In genomic region chr15:90230610-90231009, GRCh38 we compare ENCODE assay signal across 12 cellular contexts. TPM values are rescaled to one million over a fixed set of nuclear protein-coding genes. Genes with fewer than 3 reads are reported as not detected.
DNase-seq lines count a peak whose midpoint lies in the region; ATAC-seq and TF ChIP-seq lines count a peak whose summit lies in the region.
"Had no signal": no experiment of that assay in that cellular context is flagged by ENCODE, and none has a peak within 500 bp of the region (broad histone marks: within the 10 kb centered on the region; RNA-seq: fewer than 3 reads in every experiment).

No MANE protein-coding gene starts in this region.

- H3K4me3 ChIP-seq in right lobe of liver (no peak overlapping the region), testis (no peak overlapping the region)
- H3K4me3 ChIP-seq: cardiac muscle cell, tibial artery had no signal

- H3K36me3 Mint-ChIP-seq in activated T-cell treated with anti-CD3 and anti-CD28 coated beads, Interleukin-2, amount 50 U/mL, for 72 hours (ENCODE audit: insufficient read depth in 2 of 2), result peaks cover 10% of the 10 kb centered on the region in 2 donors
- peaks cover 65% of the 10 kb centered on the region for H3K36me3 Mint-ChIP-seq in activated T-helper 17 cell treated with anti-CD3 and anti-CD28 coated beads, Interleukin-2, amount 50 U/mL, for 72 hours (ENCODE audit: low read depth)

- TF ChIP-seq CTCF in right lobe of liver (IDR thresholded peaks at IDR 0.05), result no peak
- TF ChIP-seq CTCF in testis (IDR thresholded peaks at IDR 0.05), result no peak
- no peak for TF ChIP-seq CTCF in GM13976 (IDR thresholded peaks at IDR 0.05; ENCODE audit: borderline replicate concordance, control extremely low read depth, extremely low read depth, insufficient read depth, missing control alignments)

- no peaks in the 10 kb centered on the region for H3K9me3 ChIP-seq in right lobe of liver
- no peaks in the 10 kb centered on the region for H3K9me3 ChIP-seq in testis
- H3K9me3 ChIP-seq: tibial artery had no signal

- H3K27ac ChIP-seq in right lobe of liver, result peak overlapping the region; percentile 65 to 97 (median 90)
- H3K27ac ChIP-seq in testis, result peak overlapping the region; percentile 51 to 79
- H3K27ac ChIP-seq: cardiac muscle cell had no signal

- peak overlapping the region; percentile 97 for H3K27ac Mint-ChIP-seq in activated T-cell treated with anti-CD3 and anti-CD28 coated beads, Interleukin-2, amount 50 U/mL, for 72 hours
- peak overlapping the region; percentile 90 for H3K27ac Mint-ChIP-seq in activated T-helper 17 cell treated with anti-CD3 and anti-CD28 coated beads, Interleukin-2, amount 50 U/mL, for 72 hours
- H3K27ac Mint-ChIP-seq: mesothelial cell of epicardium had no signal

- H3K4me1 Mint-ChIP-seq in activated T-cell treated with anti-CD3 and anti-CD28 coated beads, Interleukin-2, amount 50 U/mL, for 72 hours (ENCODE audit: low read depth), result peaks cover 50% of the 10 kb centered on the region
- peaks cover 14% of the 10 kb centered on the region for H3K4me1 Mint-ChIP-seq in activated T-helper 17 cell treated with anti-CD3 and anti-CD28 coated beads, Interleukin-2, amount 50 U/mL, for 72 hours

- no peak for TF ChIP-seq POLR2A in right lobe of liver (IDR thresholded peaks at IDR 0.05)
- TF ChIP-seq POLR2A in testis (IDR thresholded peaks at IDR 0.05), result no peak

- no peaks in the 10 kb centered on the region for H3K9me3 Mint-ChIP-seq in activated T-cell treated with anti-CD3 and anti-CD28 coated beads, Interleukin-2, amount 50 U/mL, for 72 hours
- no peaks in the 10 kb centered on the region for H3K9me3 Mint-ChIP-seq in activated T-helper 17 cell treated with anti-CD3 and anti-CD28 coated beads, Interleukin-2, amount 50 U/mL, for 72 hours
- H3K9me3 Mint-ChIP-seq: mesothelial cell of epicardium had no signal

- H3K4me3 Mint-ChIP-seq in activated T-cell treated with anti-CD3 and anti-CD28 coated beads, Interleukin-2, amount 50 U/mL, for 72 hours, result peak overlapping the region; percentile 89 to 97
- H3K4me3 Mint-ChIP-seq in activated T-helper 17 cell treated with anti-CD3 and anti-CD28 coated beads, Interleukin-2, amount 50 U/mL, for 72 hours, result peak overlapping the region; percentile 98

- intact Hi-C loops in right lobe of liver (cut with DNase I) (no loop called here), testis (cut with DNase I; ENCODE audit: low total_unique reads) (no loop called here)

- ATAC-seq in activated T-cell treated with anti-CD3 and anti-CD28 coated beads, Interleukin-2, amount 50 U/mL, for 72 hours (replicated peaks in 1 of 2), result no peak
- no peak for ATAC-seq in activated T-helper 17 cell treated with anti-CD3 and anti-CD28 coated beads, Interleukin-2, amount 50 U/mL, for 72 hours (replicated peaks)
- no peak for ATAC-seq in right lobe of liver
- ATAC-seq in GM18870 (IDR thresholded peaks at IDR 0.05; ENCODE audit: unreplicated experiment), result no peak
- ATAC-seq in HG03280 (IDR thresholded peaks at IDR 0.05; ENCODE audit: unreplicated experiment), result no peak

- no peaks in the 10 kb centered on the region for H3K27me3 ChIP-seq in right lobe of liver
- no peaks in the 10 kb centered on the region for H3K27me3 ChIP-seq in testis
- H3K27me3 ChIP-seq: cardiac muscle cell, tibial artery had no signal

- 40% methylated on average over 1 of the region's 8 CpGs for WGBS in right lobe of liver (ENCODE audit: insufficient coverage, low coverage, low lambda C conversion rate, missing lambda C conversion rate)
- WGBS in testis, 2 donors, result 78 to 80% methylated on average over 6 to 8 of the region's 8 CpGs

- DNase-seq in activated T-cell treated with anti-CD3 and anti-CD28 coated beads, Interleukin-2, amount 50 U/mL, for 72 hours, result no peak
- DNase-seq in activated T-cell treated with anti-CD3 and anti-CD28 coated beads for 4 hours, result no peak
- DNase-seq in right lobe of liver, result no peak
- DNase-seq in testis, result no peak
- no peak for DNase-seq in GM13976 (ENCODE audit: low spot score)
- DNase-seq: NCI-H1694 treated with DMSO at 0.1 percent for 48 hours had no signal

- in situ Hi-C loops in GM13976 (cut with MboI; ENCODE audit: low sequenced_read_pairs, unreplicated experiment), result no loop called here

- H3K36me3 ChIP-seq in right lobe of liver (peaks cover 5 to 45% (median 23%) of the 10 kb centered on the region in 4 donors), testis (ENCODE audit: low read depth, missing control alignments) (no peaks in the 10 kb centered on the region)

- no peaks in the 10 kb centered on the region for H3K27me3 Mint-ChIP-seq in activated T-cell treated with anti-CD3 and anti-CD28 coated beads, Interleukin-2, amount 50 U/mL, for 72 hours (ENCODE audit: low read depth)
- H3K27me3 Mint-ChIP-seq in activated T-helper 17 cell treated with anti-CD3 and anti-CD28 coated beads, Interleukin-2, amount 50 U/mL, for 72 hours, result no peaks in the 10 kb centered on the region

- H3K4me1 ChIP-seq in right lobe of liver (peaks cover 0 to 47% (median 18%) of the 10 kb centered on the region in 4 donors), testis (peaks cover 22% of the 10 kb centered on the region)

RNA-seq across cellular contexts. Expression of gene CIB1, which starts 3.1 kb away (rescaled TPM):
- total RNA-seq in activated T-cell treated with anti-CD3 and anti-CD28 coated beads, Interleukin-2, amount 50 U/mL, for 72 hours, result 100 to 1,000 TPM; 135 to 136 TPM
- 100 to 1,000 TPM; 128 to 163 TPM for total RNA-seq in activated T-helper 17 cell treated with anti-CD3 and anti-CD28 coated beads, Interleukin-2, amount 50 U/mL, for 72 hours
- total RNA-seq in right lobe of liver, result 10 to 100 TPM; 43.4 to 83.0 (median 51.0) TPM
- total RNA-seq in testis, result 10 to 100 TPM; 50.8 to 78.0 TPM
- polyA plus RNA-seq in testis (ENCODE audit: insufficient read depth, low read depth, low replicate concordance), result 138 TPM

RNA-seq across cellular contexts. Expression of gene GDPGP1, which starts 3.4 kb away (rescaled TPM):
- 1 to 10 TPM; 5.8 to 7.0 TPM for total RNA-seq in activated T-cell treated with anti-CD3 and anti-CD28 coated beads, Interleukin-2, amount 50 U/mL, for 72 hours
- 1 to 10 TPM; 8.2 to 9.4 TPM for total RNA-seq in activated T-helper 17 cell treated with anti-CD3 and anti-CD28 coated beads, Interleukin-2, amount 50 U/mL, for 72 hours
- 10 to 100 TPM in 2 of 6 experiments, 1 to 10 TPM in 4; 3.6 to 13.6 (median 7.3) TPM for total RNA-seq in right lobe of liver
- 10 to 100 TPM in 1 of 2 donors, 1 to 10 TPM in 1; 6.2 to 16.1 TPM for total RNA-seq in testis
- 8.9 TPM for polyA plus RNA-seq in testis (ENCODE audit: insufficient read depth, low read depth, low replicate concordance)

RNA-seq across cellular contexts. Expression of gene TTLL13, which starts 18.7 kb away (rescaled TPM):
- 1 to 10 TPM in 1 of 2 donors, under 1 TPM in 1; 0.24 to 1.9 TPM for total RNA-seq in activated T-cell treated with anti-CD3 and anti-CD28 coated beads, Interleukin-2, amount 50 U/mL, for 72 hours
- total RNA-seq in activated T-helper 17 cell treated with anti-CD3 and anti-CD28 coated beads, Interleukin-2, amount 50 U/mL, for 72 hours, result 1 to 10 TPM in 1 of 2 donors, not detected in 1; 1.3 TPM
- total RNA-seq in right lobe of liver, result under 1 TPM in 2 of 6 experiments, not detected in 4; 0.13 to 0.46 TPM
- total RNA-seq in testis, result 10 to 100 TPM in 1 of 2 donors, 1 to 10 TPM in 1; 6.8 to 18.0 TPM
- polyA plus RNA-seq in testis (ENCODE audit: insufficient read depth, low read depth, low replicate concordance), result 30.3 TPM

RNA-seq across cellular contexts. Expression of gene SEMA4B, which starts 29.5 kb away (rescaled TPM):
- 10 to 100 TPM; 14.2 to 15.5 TPM for total RNA-seq in activated T-cell treated with anti-CD3 and anti-CD28 coated beads, Interleukin-2, amount 50 U/mL, for 72 hours
- 10 to 100 TPM; 17.3 to 49.1 TPM for total RNA-seq in activated T-helper 17 cell treated with anti-CD3 and anti-CD28 coated beads, Interleukin-2, amount 50 U/mL, for 72 hours
- total RNA-seq in right lobe of liver (10 to 100 TPM; 17.1 to 67.7 (median 20.3) TPM), testis (10 to 100 TPM; 59.4 to 78.3 TPM)
- polyA plus RNA-seq in testis (ENCODE audit: insufficient read depth, low read depth, low replicate concordance), result 22.2 TPM

RNA-seq across cellular contexts. Expression of gene NGRN, which starts 34.9 kb away (rescaled TPM):
- 10 to 100 TPM; 38.0 to 38.9 TPM for total RNA-seq in activated T-cell treated with anti-CD3 and anti-CD28 coated beads, Interleukin-2, amount 50 U/mL, for 72 hours
- 10 to 100 TPM; 22.4 to 31.1 TPM for total RNA-seq in activated T-helper 17 cell treated with anti-CD3 and anti-CD28 coated beads, Interleukin-2, amount 50 U/mL, for 72 hours
- total RNA-seq in right lobe of liver (10 to 100 TPM; 24.0 to 29.5 (median 26.4) TPM), testis (10 to 100 TPM; 86.1 to 95.6 TPM)
- polyA plus RNA-seq in testis (ENCODE audit: insufficient read depth, low read depth, low replicate concordance), result 82.9 TPM
